8 cellular contexts compared by ENCODE assay signal in the genomic region with DNA sequence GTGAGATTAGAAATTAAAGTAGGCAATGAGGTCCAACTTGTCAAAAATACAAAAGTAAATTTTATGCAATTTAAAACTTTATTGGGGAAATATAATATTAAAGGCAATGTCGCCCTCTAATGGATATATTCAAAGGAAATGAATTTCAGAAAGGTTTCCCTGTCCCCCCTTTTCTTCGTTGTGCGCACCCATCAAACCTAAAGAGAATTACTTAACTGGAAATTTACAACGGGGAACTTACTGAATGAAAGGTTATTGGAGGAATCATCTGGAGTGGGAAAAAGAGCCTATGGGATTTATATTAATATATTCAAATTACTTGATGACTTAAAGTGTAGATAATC. TPM values are rescaled to one million over a fixed set of nuclear protein-coding genes. Genes with fewer than 3 reads are reported as not detected.
DNase-seq lines count a peak whose midpoint lies in the region; ATAC-seq and TF ChIP-seq lines count a peak whose summit lies in the region.

No MANE protein-coding gene starts in this region.

- H3K36me3 ChIP-seq in heart left ventricle, result no peaks in the 10 kb centered on the region
- H3K36me3 ChIP-seq in right atrium auricular region, result no peaks in the 10 kb centered on the region
- H3K36me3 ChIP-seq in right lobe of liver, result no peaks in the 10 kb centered on the region
- H3K36me3 ChIP-seq in upper lobe of right lung, result no peaks in the 10 kb centered on the region
- H3K36me3 ChIP-seq in ovary, result no peaks in the 10 kb centered on the region

- WGBS in heart left ventricle, 4 donors, result 2 to 5% (median 3%) methylated on average over 4 of the region's 4 CpGs
- WGBS in right lobe of liver (ENCODE audit: insufficient coverage, low coverage, low lambda C conversion rate, missing lambda C conversion rate), result 0% methylated on average over 4 of the region's 4 CpGs
- 1 to 3% (median 2%) methylated on average over 4 of the region's 4 CpGs for WGBS in ovary, 3 donors

- peaks cover 21% of the 10 kb centered on the region for H3K36me3 Mint-ChIP-seq in activated T-helper 2 cell treated with anti-CD3 and anti-CD28 coated beads, Interferon-gamma antibody, Interleukin-2, Interleukin-4, amounts not matched to agents 10 μg/mL and 5 μg/mL and 100 μg/mL, durations not matched to agents 14 hours and 24 hours and 36 hours (ENCODE audit: low read depth)

- peak overlapping the region; percentile 85 for H3K4me3 Mint-ChIP-seq in activated T-helper 2 cell treated with anti-CD3 and anti-CD28 coated beads, Interferon-gamma antibody, Interleukin-2, Interleukin-4, amounts not matched to agents 10 μg/mL and 5 μg/mL and 100 μg/mL, durations not matched to agents 14 hours and 24 hours and 36 hours (ENCODE audit: low read depth)

- intact Hi-C loops in heart left ventricle (cut with DNase I) (loop anchor here (1.0 to 10.0 kb wide), 16 partner anchors 47 to 505 kb away; a partner anchor contains a TSS), right lobe of liver (cut with DNase I) (loop anchor here in 1 of 2 donors (5.0 kb wide), 1 partner anchor 187 kb away; no protein-coding TSS in a partner anchor), upper lobe of right lung (cut with DNase I) (loop anchor here (2.0 kb wide), 1 partner anchor 185 kb away; no protein-coding TSS in a partner anchor), ovary (cut with DNase I) (loop anchor here (1.0 to 10.0 kb wide), 5 partner anchors 85 to 307 kb away; a partner anchor contains a TSS)
- intact Hi-C loops in activated T-helper 2 cell treated with anti-CD3 and anti-CD28 coated beads, Interferon-gamma antibody, Interleukin-2, Interleukin-4, amounts not matched to agents 10 μg/mL and 5 μg/mL and 100 μg/mL, durations not matched to agents 14 hours and 24 hours and 36 hours (cut with micrococcal nuclease), result loop anchor here (1.0 to 5.0 kb wide), 7 partner anchors 79 to 637 kb away; a partner anchor contains a TSS

- TF ChIP-seq EP300 in ovary (IDR thresholded peaks at IDR 0.05), result no peak

- no peaks in the 10 kb centered on the region for H3K9me3 Mint-ChIP-seq in activated T-helper 2 cell treated with anti-CD3 and anti-CD28 coated beads, Interferon-gamma antibody, Interleukin-2, Interleukin-4, amounts not matched to agents 10 μg/mL and 5 μg/mL and 100 μg/mL, durations not matched to agents 14 hours and 24 hours and 36 hours

- H3K4me1 Mint-ChIP-seq in activated T-helper 2 cell treated with anti-CD3 and anti-CD28 coated beads, Interferon-gamma antibody, Interleukin-2, Interleukin-4, amounts not matched to agents 10 μg/mL and 5 μg/mL and 100 μg/mL, durations not matched to agents 14 hours and 24 hours and 36 hours (ENCODE audit: low read depth), result peaks cover 37% of the 10 kb centered on the region

- H3K27ac ChIP-seq in heart left ventricle (peak overlapping the region in 1 of 12 donors; percentile 80), right atrium auricular region (no peak overlapping the region), right lobe of liver (no peak overlapping the region), upper lobe of right lung (no peak overlapping the region), ovary (no peak overlapping the region)

- DNase-seq in heart left ventricle (no peak), right atrium auricular region (ENCODE audit: low spot score) (no peak), right lobe of liver (no peak), upper lobe of right lung (no peak), ovary (no peak)
- DNase-seq in activated T-helper 2 cell treated with anti-CD3 and anti-CD28 coated beads, Interferon-gamma antibody, Interleukin-2, Interleukin-4, amounts not matched to agents 10 μg/mL and 5 μg/mL and 100 μg/mL, durations not matched to agents 14 hours and 24 hours and 36 hours (ENCODE audit: low spot score), result no peak

- ATAC-seq in heart left ventricle (no peak), right lobe of liver (no peak), upper lobe of right lung (no peak), HG03025 (IDR thresholded peaks at IDR 0.05; ENCODE audit: low FRiP score, unreplicated experiment) (no peak), GM18519 (IDR thresholded peaks at IDR 0.05; ENCODE audit: low FRiP score, unreplicated experiment) (no peak)

- H3K4me1 ChIP-seq in heart left ventricle (peaks cover 0 to 39% (median 28%) of the 10 kb centered on the region in 12 donors), right atrium auricular region (peaks cover 0 to 39% of the 10 kb centered on the region in 2 donors), right lobe of liver (peaks cover 0 to 33% (median 0%) of the 10 kb centered on the region in 4 donors), upper lobe of right lung (peaks cover 30% of the 10 kb centered on the region), ovary (ENCODE audit: insufficient read depth) (peaks cover 13% of the 10 kb centered on the region)

- no peak overlapping the region for H3K27ac Mint-ChIP-seq in activated T-helper 2 cell treated with anti-CD3 and anti-CD28 coated beads, Interferon-gamma antibody, Interleukin-2, Interleukin-4, amounts not matched to agents 10 μg/mL and 5 μg/mL and 100 μg/mL, durations not matched to agents 14 hours and 24 hours and 36 hours

- H3K4me3 ChIP-seq in heart left ventricle, result peak overlapping the region in 9 of 12 donors; percentile 43 to 84 (median 54)
- peak overlapping the region in 1 of 2 donors; percentile 77 for H3K4me3 ChIP-seq in right atrium auricular region
- peak overlapping the region; percentile 42 to 51 (median 49) for H3K4me3 ChIP-seq in right lobe of liver
- H3K4me3 ChIP-seq in upper lobe of right lung, result peak overlapping the region; percentile 57
- H3K4me3 ChIP-seq in ovary, result no peak overlapping the region

- peaks cover 38% of the 10 kb centered on the region for H3K27me3 Mint-ChIP-seq in activated T-helper 2 cell treated with anti-CD3 and anti-CD28 coated beads, Interferon-gamma antibody, Interleukin-2, Interleukin-4, amounts not matched to agents 10 μg/mL and 5 μg/mL and 100 μg/mL, durations not matched to agents 14 hours and 24 hours and 36 hours (ENCODE audit: low read depth)

- peaks cover 0 to 17% (median 3%) of the 10 kb centered on the region in 9 donors for H3K27me3 ChIP-seq in heart left ventricle
- no peaks in the 10 kb centered on the region for H3K27me3 ChIP-seq in right atrium auricular region
- no peaks in the 10 kb centered on the region for H3K27me3 ChIP-seq in right lobe of liver
- peaks cover 7% of the 10 kb centered on the region for H3K27me3 ChIP-seq in upper lobe of right lung
- no peaks in the 10 kb centered on the region for H3K27me3 ChIP-seq in ovary

- TF ChIP-seq POLR2A in heart left ventricle (IDR thresholded peaks at IDR 0.05) (no peak), right lobe of liver (IDR thresholded peaks at IDR 0.05) (no peak), ovary (IDR thresholded peaks at IDR 0.05) (no peak)

- H3K9me3 ChIP-seq in heart left ventricle (no peaks in the 10 kb centered on the region), right atrium auricular region (no peaks in the 10 kb centered on the region), right lobe of liver (no peaks in the 10 kb centered on the region), upper lobe of right lung (no peaks in the 10 kb centered on the region), ovary (no peaks in the 10 kb centered on the region)

- TF ChIP-seq CTCF in heart left ventricle (IDR thresholded peaks at IDR 0.05) (peak in 10 of 12 donors; percentile 6 to 58 (median 44)), right atrium auricular region (IDR thresholded peaks at IDR 0.05) (peak in 1 of 2 donors; percentile 61), right lobe of liver (IDR thresholded peaks at IDR 0.05) (peak in 3 of 4 donors; percentile 23 to 51 (median 46)), upper lobe of right lung (IDR thresholded peaks at IDR 0.05) (peak; percentile 38), ovary (IDR thresholded peaks at IDR 0.05) (peak in 1 of 3 donors; percentile 38)

RNA-seq across cellular contexts. Expression of a gene that starts 1.7 kb away (rescaled TPM):
- 10 to 100 TPM in 6 of 9 donors, 1 to 10 TPM in 3; 9.0 to 26.3 (median 12.5) TPM for total RNA-seq in heart left ventricle
- 10 to 100 TPM in 1 of 2 donors, 1 to 10 TPM in 1; 3.3 to 27.1 TPM for polyA plus RNA-seq in heart left ventricle
- total RNA-seq in right atrium auricular region, result 10 to 100 TPM; 27.0 to 27.4 TPM
- total RNA-seq in activated T-helper 2 cell treated with anti-CD3 and anti-CD28 coated beads, Interferon-gamma antibody, Interleukin-2, Interleukin-4, amounts not matched to agents 10 μg/mL and 5 μg/mL and 100 μg/mL, durations not matched to agents 14 hours and 24 hours and 36 hours, result 32.9 and 33.1 TPM in 2 replicates
- 10 to 100 TPM in 3 of 6 experiments, 1 to 10 TPM in 3; 6.0 to 14.9 (median 10.0) TPM for total RNA-seq in right lobe of liver
- total RNA-seq in upper lobe of right lung, result 3.2 TPM
- 1 to 10 TPM; 1.2 to 7.2 (median 2.6) TPM for total RNA-seq in ovary
- polyA plus RNA-seq in ovary, result 1 to 10 TPM; 1.7 to 3.7 TPM
